1 cellular context compared by ENCODE assay signal in the genomic region with DNA sequence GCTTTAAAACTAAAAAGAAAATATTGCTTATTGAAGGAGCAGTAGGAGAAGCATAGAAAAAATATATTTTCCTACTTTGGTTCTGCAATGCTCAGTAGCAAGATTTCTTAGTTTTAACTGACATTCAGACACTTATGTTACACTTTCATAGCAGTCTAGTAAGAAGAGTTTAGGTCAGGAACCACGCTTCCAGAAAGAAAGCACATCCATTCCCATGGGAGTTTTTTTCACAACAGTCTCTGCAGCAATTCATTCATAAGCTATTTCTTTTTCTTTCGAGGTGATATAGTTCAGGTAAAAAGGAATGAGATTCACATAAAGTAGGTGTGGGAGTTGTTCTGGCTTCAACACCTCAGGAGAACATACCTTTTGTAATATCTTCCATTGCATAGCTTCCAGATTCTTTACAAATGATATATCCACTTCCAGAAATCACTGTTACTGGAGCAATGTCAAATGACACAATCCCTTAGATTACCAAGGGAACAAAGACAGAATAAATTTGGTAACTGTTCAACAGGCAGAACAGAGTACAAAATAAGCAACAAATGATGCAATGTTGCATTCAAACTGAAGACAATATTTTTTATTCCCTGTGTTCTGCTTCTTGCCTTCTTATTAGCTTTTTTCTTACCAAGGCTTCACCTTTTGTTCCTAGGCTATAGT.
TF ChIP-seq lines count a peak whose summit lies in the region.

No MANE protein-coding gene starts in this region.

TF ChIP-seq in GM23338, 12 proteins besides CTCF, POLR2A, EP300 and RAD21:
- TF ChIP-seq, protein P1, sequence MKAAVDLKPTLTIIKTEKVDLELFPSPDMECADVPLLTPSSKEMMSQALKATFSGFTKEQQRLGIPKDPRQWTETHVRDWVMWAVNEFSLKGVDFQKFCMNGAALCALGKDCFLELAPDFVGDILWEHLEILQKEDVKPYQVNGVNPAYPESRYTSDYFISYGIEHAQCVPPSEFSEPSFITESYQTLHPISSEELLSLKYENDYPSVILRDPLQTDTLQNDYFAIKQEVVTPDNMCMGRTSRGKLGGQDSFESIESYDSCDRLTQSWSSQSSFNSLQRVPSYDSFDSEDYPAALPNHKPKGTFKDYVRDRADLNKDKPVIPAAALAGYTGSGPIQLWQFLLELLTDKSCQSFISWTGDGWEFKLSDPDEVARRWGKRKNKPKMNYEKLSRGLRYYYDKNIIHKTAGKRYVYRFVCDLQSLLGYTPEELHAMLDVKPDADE (IDR thresholded peaks at IDR 0.05), result no peak
- TF ChIP-seq STAT1 (IDR thresholded peaks at IDR 0.05; ENCODE audit: unreplicated experiment) (no peak), ZNF114 (CRISPR knock-in tag; IDR thresholded peaks at IDR 0.05) (no peak), CREB1 (CRISPR knock-in tag; IDR thresholded peaks at IDR 0.05; ENCODE audit: low read depth) (no peak), EZH2phosphoT487 (IDR thresholded peaks at IDR 0.05; ENCODE audit: unreplicated experiment) (no peak)
